8 cellular contexts compared by ENCODE assay signal in the genomic region with DNA sequence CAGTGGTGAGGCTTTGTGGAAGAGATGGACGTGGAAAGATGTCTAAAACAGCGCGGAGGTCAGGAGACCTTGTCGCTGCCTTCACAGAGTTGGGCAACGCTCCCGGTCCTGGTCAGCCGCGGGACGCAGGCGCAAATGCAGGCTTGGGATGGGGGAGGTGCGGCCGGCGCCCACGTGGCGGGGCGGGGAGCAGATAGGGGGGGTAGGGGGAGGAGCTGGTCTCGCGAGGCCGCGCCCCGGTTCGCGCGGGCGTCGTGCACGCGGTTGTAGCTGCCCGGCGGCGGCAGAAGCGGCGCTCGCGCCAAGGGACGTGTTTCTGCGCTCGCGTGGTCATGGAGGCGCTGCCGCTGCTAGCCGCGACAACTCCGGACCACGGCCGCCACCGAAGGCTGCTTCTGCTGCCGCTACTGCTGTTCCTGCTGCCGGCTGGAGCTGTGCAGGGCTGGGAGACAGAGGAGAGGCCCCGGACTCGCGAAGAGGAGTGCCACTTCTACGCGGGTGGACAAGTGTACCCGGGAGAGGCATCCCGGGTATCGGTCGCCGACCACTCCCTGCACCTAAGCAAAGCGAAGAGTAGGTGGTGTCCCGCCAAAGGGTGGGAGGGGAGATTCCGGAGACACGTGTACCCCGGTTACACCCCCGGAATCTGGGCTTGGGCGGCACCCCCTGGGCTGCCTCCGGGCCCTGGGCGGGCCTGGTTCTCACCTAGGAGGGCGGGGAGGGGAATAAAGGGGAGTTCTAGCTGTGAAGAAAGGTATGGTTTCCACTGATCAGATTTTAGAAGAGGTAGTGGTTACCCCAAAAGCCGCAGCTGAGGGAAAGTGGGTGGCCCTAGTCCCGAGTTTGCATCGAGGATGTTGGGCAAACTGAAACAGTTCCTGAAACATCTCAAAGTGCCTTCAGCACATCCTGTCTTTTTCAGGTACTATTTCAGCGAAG. TPM values are rescaled to one million over a fixed set of nuclear protein-coding genes. Genes with fewer than 3 reads are reported as not detected.
DNase-seq lines count a peak whose midpoint lies in the region; ATAC-seq and TF ChIP-seq lines count a peak whose summit lies in the region.

TSS of gene PRDX4 (plus strand) at position 255 of the 939 bp plus-strand sequence. CDS start at position 333, 78 bp downstream.

- peaks cover 39% of the 10 kb centered on the region for H3K4me1 Mint-ChIP-seq in activated naive CD8-positive, alpha-beta T cell treated with anti-CD3 and anti-CD28 coated beads, Interleukin-2, amount 50 U/mL, for 24 hours

- in situ Hi-C loops in transverse colon (cut with MboI; ENCODE audit: low pct_ligation_motif_present in 1 of 4, low pct_unique_long_range_greater_than_20kb in 1 of 4, low sequenced_read_pairs in 3 of 4): no loop called here

- no peaks in the 10 kb centered on the region for H3K27me3 Mint-ChIP-seq in activated naive CD8-positive, alpha-beta T cell treated with anti-CD3 and anti-CD28 coated beads, Interleukin-2, amount 50 U/mL, for 24 hours

- H3K9me3 Mint-ChIP-seq in activated naive CD8-positive, alpha-beta T cell treated with anti-CD3 and anti-CD28 coated beads, Interleukin-2, amount 50 U/mL, for 24 hours: no peaks in the 10 kb centered on the region

- peaks cover 4% of the 10 kb centered on the region for H3K36me3 Mint-ChIP-seq in activated naive CD8-positive, alpha-beta T cell treated with anti-CD3 and anti-CD28 coated beads, Interleukin-2, amount 50 U/mL, for 24 hours (ENCODE audit: low read depth)

- no peaks in the 10 kb centered on the region for H3K36me3 ChIP-seq in transverse colon

- peak within 1 kb of the TSS; percentile 89 for H3K27ac Mint-ChIP-seq in activated naive CD8-positive, alpha-beta T cell treated with anti-CD3 and anti-CD28 coated beads, Interleukin-2, amount 50 U/mL, for 24 hours

- H3K4me1 ChIP-seq in transverse colon: peaks cover 0 to 14% (median 0%) of the 10 kb centered on the region in 4 donors

- WGBS in transverse colon (ENCODE audit: low coverage in 1 of 2), 2 donors: 0 to 50% methylated on average over 1 to 44 of the region's 73 CpGs

- peak; percentile 49 for ATAC-seq in HG02623 (IDR thresholded peaks at IDR 0.05; ENCODE audit: unreplicated experiment)
- peak; percentile 60 for ATAC-seq in activated naive CD8-positive, alpha-beta T cell treated with anti-CD3 and anti-CD28 coated beads, Interleukin-2, amount 50 U/mL, for 24 hours

- intact Hi-C loops in cardiac septum (cut with DNase I) (loop anchor here (5.0 kb wide), 1 partner anchor 360 kb away; the partner anchor contains the start of gene KLHL15), transverse colon (cut with DNase I; ENCODE audit: low total_unique reads) (no loop called here)

- no peak for TF ChIP-seq CTCF in transverse colon (IDR thresholded peaks at IDR 0.05)

- TF ChIP-seq EP300 in transverse colon (IDR thresholded peaks at IDR 0.05; ENCODE audit: low read depth): no peak

- DNase-seq in NCI-H1105 (lab: John Stamatoyannopoulos, UW) (peak; percentile 72), SW 1271 (lab: John Stamatoyannopoulos, UW) (peak; percentile 19 to 54), cardiac septum (ENCODE audit: low spot score) (peak; percentile 95), pons (ENCODE audit: low spot score) (peak; percentile 86), transverse colon (peak; percentile 90)
- DNase-seq in activated naive CD8-positive, alpha-beta T cell treated with anti-CD3 and anti-CD28 coated beads, Interleukin-2, amount 50 U/mL, for 24 hours: peak; percentile 83

- peak within 1 kb of the TSS; percentile 88 for H3K4me3 Mint-ChIP-seq in activated naive CD8-positive, alpha-beta T cell treated with anti-CD3 and anti-CD28 coated beads, Interleukin-2, amount 50 U/mL, for 24 hours

- H3K4me3 ChIP-seq in transverse colon: peak within 1 kb of the TSS; percentile 45 to 63 (median 56)

- H3K27ac ChIP-seq in transverse colon: peak within 1 kb of the TSS; percentile 72 to 90 (median 82)

- no peaks in the 10 kb centered on the region for H3K27me3 ChIP-seq in transverse colon

- TF ChIP-seq POLR2A in GM10847 (IDR thresholded peaks at IDR 0.05; ENCODE audit: extremely low read depth, insufficient read length) (peak; percentile 53), transverse colon (IDR thresholded peaks at IDR 0.05) (peak; percentile 58)

- no peaks in the 10 kb centered on the region for H3K9me3 ChIP-seq in transverse colon

RNA-seq across cellular contexts. Expression of gene PRDX4, which starts in this region (rescaled TPM):
- total RNA-seq in cardiac septum (38.5 TPM), transverse colon (10 to 100 TPM; 24.3 to 46.2 (median 34.9) TPM)

Comparison
In these comparisons a context has a peak if more than half of its experiments do, and no peak if none do; other contexts are left out.
1. Peak in every context shown above with its lines: DNase-seq, ATAC-seq, H3K4me3 ChIP-seq and H3K27ac ChIP-seq.
2. DNase-seq: peak in every context shown above with its lines; median percentile 95 in cardiac septum; 90 in transverse colon; 86 in pons; 83 in activated naive CD8-positive, alpha-beta T cell treated with anti-CD3 and anti-CD28 coated beads, Interleukin-2, amount 50 U/mL, for 24 hours; 72 in NCI-H1105; 36 in SW 1271.